Comparison of ENCODE assay signal across 8 cellular contexts in genomic region chr3:40456940-40457823, GRCh38.
DNase-seq lines count a peak whose midpoint lies in the region; ATAC-seq and TF ChIP-seq lines count a peak whose summit lies in the region.

Gene RPL14 (plus strand): TSS chr3:40457339. CDS start chr3:40457472, 133 bp downstream.

- peak; percentile 98 for TF ChIP-seq POLR2A in GM19099 (IDR thresholded peaks at IDR 0.05; ENCODE audit: extremely low read depth, insufficient read length, low read depth)

- DNase-seq in AG20443 (ENCODE audit: low spot score): peak; percentile 97
- DNase-seq in NCI-H524 (lab: John Stamatoyannopoulos, UW): peak; percentile 72 to 94
- DNase-seq in activated CD4-positive, alpha-beta T cell treated with anti-CD3 and anti-CD28 coated beads for 4 hours: peak; percentile 94 to 95
- DNase-seq in kidney glomerular epithelial cell (lab: John Stamatoyannopoulos, UW): peak; percentile 93
- DNase-seq in stimulated activated CD4-positive, alpha-beta T cell treated with anti-CD3 and anti-CD28 coated beads, Interleukin-1b, Interleukin-23, amount 100 ng/mL, for 1 hour (ENCODE audit: low read depth in 2 of 2): peak; percentile 81 to 87

- peak; percentile 66 for ATAC-seq in HG03432 (IDR thresholded peaks at IDR 0.05; ENCODE audit: unreplicated experiment)

- H3K27ac ChIP-seq in cingulate gyrus (ENCODE audit: low read depth, low read length): peak within 1 kb of the TSS; percentile 89

Comparison
In these comparisons a context has a peak if more than half of its experiments do, and no peak if none do; other contexts are left out.
1. Peak in every context shown above with its lines: DNase-seq, ATAC-seq and H3K27ac ChIP-seq.